Comparison of ENCODE assay signal across 10 cellular contexts in genomic region chr2:171513719-171514160, GRCh38. TPM values are rescaled to one million over a fixed set of nuclear protein-coding genes. Genes with fewer than 3 reads are reported as not detected.
DNase-seq lines count a peak whose midpoint lies in the region; ATAC-seq, FAIRE-seq and TF ChIP-seq lines count a peak whose summit lies in the region.
"Had no signal": no experiment of that assay in that cellular context is flagged by ENCODE, and none has a peak within 500 bp of the region (broad histone marks: within the 10 kb centered on the region; RNA-seq: fewer than 3 reads in every experiment).

No MANE protein-coding gene starts in this region.

- no peak overlapping the region for H3K9ac ChIP-seq in neuronal stem cell (ENCODE audit: low read depth, low read length, poor library complexity)

- H3K4me1 ChIP-seq in neuronal stem cell (ENCODE audit: control insufficient read depth in 2 of 2, insufficient read depth in 1 of 2, low read depth in 1 of 2, low read length in 2 of 2), result peaks cover 6 to 9% of the 10 kb centered on the region in 2 donors
- H3K4me1 ChIP-seq in CD8-positive, alpha-beta T cell (ENCODE audit: insufficient read depth, low read length), result no peaks in the 10 kb centered on the region

- no peaks in the 10 kb centered on the region for H3K36me3 ChIP-seq in neuronal stem cell (replicated peaks in 1 of 2; ENCODE audit: control insufficient read depth in 2 of 2, insufficient read depth in 2 of 2, low read length in 2 of 2)
- no peaks in the 10 kb centered on the region for H3K36me3 ChIP-seq in CD8-positive, alpha-beta T cell (ENCODE audit: insufficient read depth, low read length)

- H3K27me3 Mint-ChIP-seq in T-helper 17 cell, result peaks cover 9% of the 10 kb centered on the region
- H3K27me3 Mint-ChIP-seq in CD8-positive, alpha-beta T cell (ENCODE audit: low read depth), result peaks cover under 1% of the 10 kb centered on the region

- H3K9me3 ChIP-seq in T-helper 17 cell (ENCODE audit: control insufficient read depth, low read length, poor library complexity, severe bottlenecking) (no peaks in the 10 kb centered on the region), neuronal stem cell (replicated peaks in 1 of 2; ENCODE audit: control insufficient read depth in 2 of 2, insufficient read depth in 1 of 2, low read depth in 1 of 2, low read length in 2 of 2) (peaks cover 3 to 8% of the 10 kb centered on the region in 2 donors)
- no peaks in the 10 kb centered on the region for H3K9me3 ChIP-seq in CD8-positive, alpha-beta T cell (ENCODE audit: low read length)

- WGBS in neuronal stem cell (ENCODE audit: extremely low coverage in 2 of 2, insufficient read length in 2 of 2, insufficient replicate concordance in 1 of 2), 2 donors, result no CpG with 5 or more reads among the region's 3 CpGs

- H3K4ac ChIP-seq in neuronal stem cell (ENCODE audit: low read length), result no peak overlapping the region

- H3K27me3 ChIP-seq in neuronal stem cell (ENCODE audit: control insufficient read depth in 3 of 3, insufficient read depth in 3 of 3, low read depth in 1 of 3, low read length in 3 of 3), result no peaks in the 10 kb centered on the region
- H3K27me3 ChIP-seq in CD8-positive, alpha-beta T cell (ENCODE audit: insufficient read depth, low read length), result no peaks in the 10 kb centered on the region

- no peak overlapping the region for H4K8ac ChIP-seq in neuronal stem cell (ENCODE audit: low read depth, low read length)

- H3K23ac ChIP-seq in neuronal stem cell (ENCODE audit: low read depth, low read length, poor library complexity), result no peak overlapping the region

- H2BK5ac ChIP-seq in neuronal stem cell (ENCODE audit: low read length), result no peak overlapping the region

- TF ChIP-seq CTCF in CD8-positive, alpha-beta T cell (IDR thresholded peaks at IDR 0.05), result no peak

- no peaks in the 10 kb centered on the region for H3K9me3 Mint-ChIP-seq in CD8-positive, alpha-beta T cell

- H3K4me3 Mint-ChIP-seq in T-helper 17 cell, result no peak overlapping the region
- no peak overlapping the region for H3K4me3 Mint-ChIP-seq in CD8-positive, alpha-beta T cell

- H3K79me1 ChIP-seq in neuronal stem cell (ENCODE audit: low read depth, low read length), result no peaks in the 10 kb centered on the region

- ATAC-seq in HG03095 (IDR thresholded peaks at IDR 0.05; ENCODE audit: unreplicated experiment) (peak; percentile 45), T-helper 17 cell (no peak)
- ATAC-seq in CD8-positive, alpha-beta T cell, result no peak

- CTCF ChIA-PET in CD8-positive, alpha-beta T cell (lab: Charles Lee), result no interaction called here

- FAIRE-seq in GM18507 (lab: Jason Lieb, UNC), result peak; percentile 9
- FAIRE-seq: frontal cortex, islet of Langerhans had no signal

- H2AFZ ChIP-seq in neuronal stem cell (ENCODE audit: low read length), result peak overlapping the region; percentile 31

- H2BK120ac ChIP-seq in neuronal stem cell (ENCODE audit: low read depth, low read length), result no peak overlapping the region

- H3K36me3 Mint-ChIP-seq in T-helper 17 cell (ENCODE audit: low read depth), result no peaks in the 10 kb centered on the region
- H3K36me3 Mint-ChIP-seq in CD8-positive, alpha-beta T cell, result no peaks in the 10 kb centered on the region

- peak overlapping the region; percentile 27 for H3K27ac Mint-ChIP-seq in T-helper 17 cell
- H3K27ac Mint-ChIP-seq in CD8-positive, alpha-beta T cell, result no peak overlapping the region

- no peak overlapping the region for H3K4me2 ChIP-seq in neuronal stem cell (ENCODE audit: insufficient read depth, low read length, poor library complexity, severe bottlenecking)

- no peak overlapping the region for H3K14ac ChIP-seq in neuronal stem cell (ENCODE audit: low read length)

- no peak overlapping the region for H2AK5ac ChIP-seq in neuronal stem cell (ENCODE audit: low read depth, low read length)

- H3K18ac ChIP-seq in neuronal stem cell (ENCODE audit: low read length), result no peak overlapping the region

- H3K4me1 Mint-ChIP-seq in T-helper 17 cell, result peaks cover 4% of the 10 kb centered on the region
- peaks cover 3% of the 10 kb centered on the region for H3K4me1 Mint-ChIP-seq in CD8-positive, alpha-beta T cell (ENCODE audit: low read depth)

- no peak for DNase-seq in GM18507 (ENCODE audit: extremely low spot score, insufficient read length, low read depth)
- no peak for DNase-seq in T-helper 17 cell
- DNase-seq in neuronal stem cell (ENCODE audit: low spot score), result no peak
- no peak for DNase-seq in CD8-positive, alpha-beta T cell
- no peak for DNase-seq in NCI-H345 (lab: John Stamatoyannopoulos, UW)
- no peak for DNase-seq in NCI-H748 treated with DMSO at 0.1 percent for 48 hours (lab: John Stamatoyannopoulos, UW)
- DNase-seq: NCI-H226 had no signal

- intact Hi-C loops in CD8-positive, alpha-beta T cell (cut with DNase I, micrococcal nuclease), result no loop called here

- no peak overlapping the region for H2BK15ac ChIP-seq in neuronal stem cell (ENCODE audit: low read length)

- POLR2A ChIA-PET in CD8-positive, alpha-beta T cell (lab: Charles Lee), result no interaction called here

- no peak overlapping the region for H3K4me3 ChIP-seq in neuronal stem cell (ENCODE audit: low read length in 2 of 2)
- H3K4me3 ChIP-seq in CD8-positive, alpha-beta T cell (ENCODE audit: low read depth, low read length), result no peak overlapping the region

- H3K27ac ChIP-seq in neuronal stem cell (replicated peaks; ENCODE audit: low read length), result no peak overlapping the region
- H3K27ac ChIP-seq in CD8-positive, alpha-beta T cell (ENCODE audit: low read depth, low read length), result no peak overlapping the region

- no peak overlapping the region for H4K91ac ChIP-seq in neuronal stem cell (ENCODE audit: low read depth, low read length, poor library complexity)

- H2BK12ac ChIP-seq in neuronal stem cell (ENCODE audit: low read length), result no peak overlapping the region

RNA-seq across cellular contexts. Expression of gene CYBRD1, which starts 8.5 kb away (rescaled TPM):
- 1 to 10 TPM in 1 of 2 donors, under 1 TPM in 1; 0.44 to 1.3 TPM for total RNA-seq in T-helper 17 cell
- polyA plus RNA-seq in neuronal stem cell (2013, experiment 1 of 2), result 6.9 TPM
- 6.5 TPM for polyA plus RNA-seq in neuronal stem cell (2013, experiment 2 of 2)
- under 1 TPM in 1 of 2 experiments, not detected in 1; 0.17 TPM for total RNA-seq in CD8-positive, alpha-beta T cell
